ENCODE assay signal across 27 cellular contexts in the genomic region with DNA sequence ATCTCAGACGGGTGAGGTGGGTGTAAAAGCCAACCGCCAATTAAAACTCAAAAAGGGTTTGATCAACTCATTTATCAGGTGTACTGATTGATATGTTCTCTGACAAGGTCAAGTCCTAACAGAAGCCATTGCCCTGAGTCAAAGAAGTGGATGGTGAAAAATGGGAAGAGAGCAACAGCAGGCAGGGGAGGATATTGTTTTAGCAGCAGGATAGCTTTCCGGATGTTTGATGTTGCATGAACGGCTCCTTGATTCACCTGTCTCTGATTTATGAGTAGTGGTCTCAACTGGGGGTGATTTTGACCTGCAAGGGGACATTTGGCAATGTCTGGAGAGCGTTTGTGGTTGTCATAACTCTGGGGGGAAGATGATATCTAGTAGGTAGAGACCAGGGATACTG.
"Had no signal": no experiment of that assay in that cellular context is flagged by ENCODE, and none has a peak within 500 bp of the region (broad histone marks: within the 10 kb centered on the region; RNA-seq: fewer than 3 reads in every experiment).

No MANE protein-coding gene starts in this region.

- H3K4me1 ChIP-seq: colonic mucosa, esophagus squamous epithelium, foreskin keratinocyte, gastrocnemius medialis, gastroesophageal sphincter, heart left ventricle, heart right ventricle had no signal

- H3K27ac ChIP-seq: colonic mucosa, coronary artery, dorsolateral prefrontal cortex, epithelial cell of prostate, esophagus squamous epithelium, foreskin keratinocyte, gastrocnemius medialis, gastroesophageal sphincter, heart left ventricle, heart right ventricle had no signal

- H3K4me3 Mint-ChIP-seq: dendritic cell treated with granulocyte-macrophage colony-stimulating factor and Interleukin-4, amounts not matched to agents 40 ng/mL and 50 ng/mL, for 4 days; effector memory CD8-positive, alpha-beta T cell; endodermal cell had no signal

- H3K9me3 ChIP-seq: colonic mucosa, esophagus squamous epithelium, gastrocnemius medialis, gastroesophageal sphincter, heart left ventricle, heart right ventricle had no signal

- H3K9me3 Mint-ChIP-seq: dendritic cell treated with granulocyte-macrophage colony-stimulating factor and Interleukin-4, amounts not matched to agents 40 ng/mL and 50 ng/mL, for 4 days; effector memory CD8-positive, alpha-beta T cell; endodermal cell had no signal

- H3K27ac Mint-ChIP-seq: dendritic cell treated with granulocyte-macrophage colony-stimulating factor and Interleukin-4, amounts not matched to agents 40 ng/mL and 50 ng/mL, for 4 days; effector memory CD8-positive, alpha-beta T cell; endodermal cell had no signal

- H3K36me3 ChIP-seq: colonic mucosa, esophagus squamous epithelium, gastrocnemius medialis, gastroesophageal sphincter, heart left ventricle, heart right ventricle had no signal

- DNase-seq: colonic mucosa; cortex of kidney; dermis blood vessel endothelial cell; dorsolateral prefrontal cortex; effector CD4-positive, alpha-beta T cell; effector CD8-positive, alpha-beta T cell; effector memory CD4-positive, alpha-beta T cell; effector memory CD8-positive, alpha-beta T cell; endodermal cell; erythroblast; esophagus squamous epithelium; foreskin fibroblast; foreskin keratinocyte; foreskin melanocyte; gastrocnemius medialis; glutamatergic neuron; head of caudate nucleus; heart left ventricle; heart right ventricle had no signal

- FAIRE-seq: colon, endometrium, endothelial cell of umbilical vein, frontal cortex had no signal

- H3K4me3 ChIP-seq: colonic mucosa, coronary artery, dorsolateral prefrontal cortex, esophagus squamous epithelium, gastrocnemius medialis, gastroesophageal sphincter, heart left ventricle, heart right ventricle had no signal

- H3K27me3 Mint-ChIP-seq: dendritic cell treated with granulocyte-macrophage colony-stimulating factor and Interleukin-4, amounts not matched to agents 40 ng/mL and 50 ng/mL, for 4 days had no signal

- H3K4me1 Mint-ChIP-seq: endodermal cell had no signal

- H3K27me3 ChIP-seq: colonic mucosa, dorsolateral prefrontal cortex, esophagus squamous epithelium, gastrocnemius medialis, gastroesophageal sphincter, heart left ventricle, heart right ventricle had no signal
